Comparison of ENCODE assay signal across 1 cellular context in genomic region chr3:13451301-13451673, GRCh38.
TF ChIP-seq lines count a peak whose summit lies in the region.

No MANE protein-coding gene starts in this region.

TF ChIP-seq in K562, 482 proteins besides CTCF, POLR2A, EP300 and RAD21 (continued from another document and continues in another):
- TF ChIP-seq, protein P1, sequence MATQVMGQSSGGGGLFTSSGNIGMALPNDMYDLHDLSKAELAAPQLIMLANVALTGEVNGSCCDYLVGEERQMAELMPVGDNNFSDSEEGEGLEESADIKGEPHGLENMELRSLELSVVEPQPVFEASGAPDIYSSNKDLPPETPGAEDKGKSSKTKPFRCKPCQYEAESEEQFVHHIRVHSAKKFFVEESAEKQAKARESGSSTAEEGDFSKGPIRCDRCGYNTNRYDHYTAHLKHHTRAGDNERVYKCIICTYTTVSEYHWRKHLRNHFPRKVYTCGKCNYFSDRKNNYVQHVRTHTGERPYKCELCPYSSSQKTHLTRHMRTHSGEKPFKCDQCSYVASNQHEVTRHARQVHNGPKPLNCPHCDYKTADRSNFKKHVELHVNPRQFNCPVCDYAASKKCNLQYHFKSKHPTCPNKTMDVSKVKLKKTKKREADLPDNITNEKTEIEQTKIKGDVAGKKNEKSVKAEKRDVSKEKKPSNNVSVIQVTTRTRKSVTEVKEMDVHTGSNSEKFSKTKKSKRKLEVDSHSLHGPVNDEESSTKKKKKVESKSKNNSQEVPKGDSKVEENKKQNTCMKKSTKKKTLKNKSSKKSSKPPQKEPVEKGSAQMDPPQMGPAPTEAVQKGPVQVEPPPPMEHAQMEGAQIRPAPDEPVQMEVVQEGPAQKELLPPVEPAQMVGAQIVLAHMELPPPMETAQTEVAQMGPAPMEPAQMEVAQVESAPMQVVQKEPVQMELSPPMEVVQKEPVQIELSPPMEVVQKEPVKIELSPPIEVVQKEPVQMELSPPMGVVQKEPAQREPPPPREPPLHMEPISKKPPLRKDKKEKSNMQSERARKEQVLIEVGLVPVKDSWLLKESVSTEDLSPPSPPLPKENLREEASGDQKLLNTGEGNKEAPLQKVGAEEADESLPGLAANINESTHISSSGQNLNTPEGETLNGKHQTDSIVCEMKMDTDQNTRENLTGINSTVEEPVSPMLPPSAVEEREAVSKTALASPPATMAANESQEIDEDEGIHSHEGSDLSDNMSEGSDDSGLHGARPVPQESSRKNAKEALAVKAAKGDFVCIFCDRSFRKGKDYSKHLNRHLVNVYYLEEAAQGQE (CRISPR knock-in tag; IDR thresholded peaks at IDR 0.05; ENCODE audit: low read depth), result no peak
- TF ChIP-seq HDAC8 (tag; IDR thresholded peaks at IDR 0.05) (no peak), ESRRA (IDR thresholded peaks at IDR 0.05; ENCODE audit: borderline replicate concordance, low read depth) (peak; percentile 34; the same call in 1 of the 2 replicates), GTF2E2 (tag; IDR thresholded peaks at IDR 0.05) (no peak), POLR2G (IDR thresholded peaks at IDR 0.05; ENCODE audit: low read depth, low read length) (no peak), FOXP1 (CRISPR knock-in tag; IDR thresholded peaks at IDR 0.05) (no peak; the same call in 1 of the 2 replicates), ZNF143 (CRISPR knock-in tag; IDR thresholded peaks at IDR 0.05) (no peak), ZNF274 (IDR thresholded peaks at IDR 0.05; ENCODE audit: borderline replicate concordance, low read depth, low read length) (no peak), TFAM (CRISPR knock-in tag; conservative IDR thresholded peaks at IDR 0.05) (no peak), NONO (IDR thresholded peaks at IDR 0.05; ENCODE audit: low read depth in 2 of 2, low read length in 1 of 2) (no peak), SMARCB1 (IDR thresholded peaks at IDR 0.05; ENCODE audit: insufficient read length, low read depth) (no peak), ERF (CRISPR knock-in tag; IDR thresholded peaks at IDR 0.05) (0 out of 2 replicates have a peak, but pooled peaks have one; percentile 31), HNRNPUL1 (IDR thresholded peaks at IDR 0.05; ENCODE audit: low read length) (no peak), TCF7 (IDR thresholded peaks at IDR 0.05; ENCODE audit: borderline replicate concordance) (no peak), MTA3 (IDR thresholded peaks at IDR 0.05; ENCODE audit: borderline replicate concordance) (peak; percentile 21; the same call in 1 of the 2 replicates), USF2 (CRISPR knock-in tag; IDR thresholded peaks at IDR 0.05) (no peak), PHB2 (IDR thresholded peaks at IDR 0.05; ENCODE audit: low read depth) (peak; percentile 46; the same call in 1 of the 2 replicates), CREB1 (IDR thresholded peaks at IDR 0.05) (no peak), CREB1 (CRISPR knock-in tag; IDR thresholded peaks at IDR 0.05) (no peak)
- TF ChIP-seq, protein P2, sequence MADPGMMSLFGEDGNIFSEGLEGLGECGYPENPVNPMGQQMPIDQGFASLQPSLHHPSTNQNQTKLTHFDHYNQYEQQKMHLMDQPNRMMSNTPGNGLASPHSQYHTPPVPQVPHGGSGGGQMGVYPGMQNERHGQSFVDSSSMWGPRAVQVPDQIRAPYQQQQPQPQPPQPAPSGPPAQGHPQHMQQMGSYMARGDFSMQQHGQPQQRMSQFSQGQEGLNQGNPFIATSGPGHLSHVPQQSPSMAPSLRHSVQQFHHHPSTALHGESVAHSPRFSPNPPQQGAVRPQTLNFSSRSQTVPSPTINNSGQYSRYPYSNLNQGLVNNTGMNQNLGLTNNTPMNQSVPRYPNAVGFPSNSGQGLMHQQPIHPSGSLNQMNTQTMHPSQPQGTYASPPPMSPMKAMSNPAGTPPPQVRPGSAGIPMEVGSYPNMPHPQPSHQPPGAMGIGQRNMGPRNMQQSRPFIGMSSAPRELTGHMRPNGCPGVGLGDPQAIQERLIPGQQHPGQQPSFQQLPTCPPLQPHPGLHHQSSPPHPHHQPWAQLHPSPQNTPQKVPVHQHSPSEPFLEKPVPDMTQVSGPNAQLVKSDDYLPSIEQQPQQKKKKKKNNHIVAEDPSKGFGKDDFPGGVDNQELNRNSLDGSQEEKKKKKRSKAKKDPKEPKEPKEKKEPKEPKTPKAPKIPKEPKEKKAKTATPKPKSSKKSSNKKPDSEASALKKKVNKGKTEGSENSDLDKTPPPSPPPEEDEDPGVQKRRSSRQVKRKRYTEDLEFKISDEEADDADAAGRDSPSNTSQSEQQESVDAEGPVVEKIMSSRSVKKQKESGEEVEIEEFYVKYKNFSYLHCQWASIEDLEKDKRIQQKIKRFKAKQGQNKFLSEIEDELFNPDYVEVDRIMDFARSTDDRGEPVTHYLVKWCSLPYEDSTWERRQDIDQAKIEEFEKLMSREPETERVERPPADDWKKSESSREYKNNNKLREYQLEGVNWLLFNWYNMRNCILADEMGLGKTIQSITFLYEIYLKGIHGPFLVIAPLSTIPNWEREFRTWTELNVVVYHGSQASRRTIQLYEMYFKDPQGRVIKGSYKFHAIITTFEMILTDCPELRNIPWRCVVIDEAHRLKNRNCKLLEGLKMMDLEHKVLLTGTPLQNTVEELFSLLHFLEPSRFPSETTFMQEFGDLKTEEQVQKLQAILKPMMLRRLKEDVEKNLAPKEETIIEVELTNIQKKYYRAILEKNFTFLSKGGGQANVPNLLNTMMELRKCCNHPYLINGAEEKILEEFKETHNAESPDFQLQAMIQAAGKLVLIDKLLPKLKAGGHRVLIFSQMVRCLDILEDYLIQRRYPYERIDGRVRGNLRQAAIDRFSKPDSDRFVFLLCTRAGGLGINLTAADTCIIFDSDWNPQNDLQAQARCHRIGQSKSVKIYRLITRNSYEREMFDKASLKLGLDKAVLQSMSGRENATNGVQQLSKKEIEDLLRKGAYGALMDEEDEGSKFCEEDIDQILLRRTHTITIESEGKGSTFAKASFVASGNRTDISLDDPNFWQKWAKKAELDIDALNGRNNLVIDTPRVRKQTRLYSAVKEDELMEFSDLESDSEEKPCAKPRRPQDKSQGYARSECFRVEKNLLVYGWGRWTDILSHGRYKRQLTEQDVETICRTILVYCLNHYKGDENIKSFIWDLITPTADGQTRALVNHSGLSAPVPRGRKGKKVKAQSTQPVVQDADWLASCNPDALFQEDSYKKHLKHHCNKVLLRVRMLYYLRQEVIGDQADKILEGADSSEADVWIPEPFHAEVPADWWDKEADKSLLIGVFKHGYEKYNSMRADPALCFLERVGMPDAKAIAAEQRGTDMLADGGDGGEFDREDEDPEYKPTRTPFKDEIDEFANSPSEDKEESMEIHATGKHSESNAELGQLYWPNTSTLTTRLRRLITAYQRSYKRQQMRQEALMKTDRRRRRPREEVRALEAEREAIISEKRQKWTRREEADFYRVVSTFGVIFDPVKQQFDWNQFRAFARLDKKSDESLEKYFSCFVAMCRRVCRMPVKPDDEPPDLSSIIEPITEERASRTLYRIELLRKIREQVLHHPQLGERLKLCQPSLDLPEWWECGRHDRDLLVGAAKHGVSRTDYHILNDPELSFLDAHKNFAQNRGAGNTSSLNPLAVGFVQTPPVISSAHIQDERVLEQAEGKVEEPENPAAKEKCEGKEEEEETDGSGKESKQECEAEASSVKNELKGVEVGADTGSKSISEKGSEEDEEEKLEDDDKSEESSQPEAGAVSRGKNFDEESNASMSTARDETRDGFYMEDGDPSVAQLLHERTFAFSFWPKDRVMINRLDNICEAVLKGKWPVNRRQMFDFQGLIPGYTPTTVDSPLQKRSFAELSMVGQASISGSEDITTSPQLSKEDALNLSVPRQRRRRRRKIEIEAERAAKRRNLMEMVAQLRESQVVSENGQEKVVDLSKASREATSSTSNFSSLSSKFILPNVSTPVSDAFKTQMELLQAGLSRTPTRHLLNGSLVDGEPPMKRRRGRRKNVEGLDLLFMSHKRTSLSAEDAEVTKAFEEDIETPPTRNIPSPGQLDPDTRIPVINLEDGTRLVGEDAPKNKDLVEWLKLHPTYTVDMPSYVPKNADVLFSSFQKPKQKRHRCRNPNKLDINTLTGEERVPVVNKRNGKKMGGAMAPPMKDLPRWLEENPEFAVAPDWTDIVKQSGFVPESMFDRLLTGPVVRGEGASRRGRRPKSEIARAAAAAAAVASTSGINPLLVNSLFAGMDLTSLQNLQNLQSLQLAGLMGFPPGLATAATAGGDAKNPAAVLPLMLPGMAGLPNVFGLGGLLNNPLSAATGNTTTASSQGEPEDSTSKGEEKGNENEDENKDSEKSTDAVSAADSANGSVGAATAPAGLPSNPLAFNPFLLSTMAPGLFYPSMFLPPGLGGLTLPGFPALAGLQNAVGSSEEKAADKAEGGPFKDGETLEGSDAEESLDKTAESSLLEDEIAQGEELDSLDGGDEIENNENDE (IDR thresholded peaks at IDR 0.05; ENCODE audit: low read depth, low read length), result no peak
- TF ChIP-seq, protein P3, sequence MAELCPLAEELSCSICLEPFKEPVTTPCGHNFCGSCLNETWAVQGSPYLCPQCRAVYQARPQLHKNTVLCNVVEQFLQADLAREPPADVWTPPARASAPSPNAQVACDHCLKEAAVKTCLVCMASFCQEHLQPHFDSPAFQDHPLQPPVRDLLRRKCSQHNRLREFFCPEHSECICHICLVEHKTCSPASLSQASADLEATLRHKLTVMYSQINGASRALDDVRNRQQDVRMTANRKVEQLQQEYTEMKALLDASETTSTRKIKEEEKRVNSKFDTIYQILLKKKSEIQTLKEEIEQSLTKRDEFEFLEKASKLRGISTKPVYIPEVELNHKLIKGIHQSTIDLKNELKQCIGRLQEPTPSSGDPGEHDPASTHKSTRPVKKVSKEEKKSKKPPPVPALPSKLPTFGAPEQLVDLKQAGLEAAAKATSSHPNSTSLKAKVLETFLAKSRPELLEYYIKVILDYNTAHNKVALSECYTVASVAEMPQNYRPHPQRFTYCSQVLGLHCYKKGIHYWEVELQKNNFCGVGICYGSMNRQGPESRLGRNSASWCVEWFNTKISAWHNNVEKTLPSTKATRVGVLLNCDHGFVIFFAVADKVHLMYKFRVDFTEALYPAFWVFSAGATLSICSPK (IDR thresholded peaks at IDR 0.05; ENCODE audit: borderline replicate concordance), result no peak
- TF ChIP-seq, protein P4, sequence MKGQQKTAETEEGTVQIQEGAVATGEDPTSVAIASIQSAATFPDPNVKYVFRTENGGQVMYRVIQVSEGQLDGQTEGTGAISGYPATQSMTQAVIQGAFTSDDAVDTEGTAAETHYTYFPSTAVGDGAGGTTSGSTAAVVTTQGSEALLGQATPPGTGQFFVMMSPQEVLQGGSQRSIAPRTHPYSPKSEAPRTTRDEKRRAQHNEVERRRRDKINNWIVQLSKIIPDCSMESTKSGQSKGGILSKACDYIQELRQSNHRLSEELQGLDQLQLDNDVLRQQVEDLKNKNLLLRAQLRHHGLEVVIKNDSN (CRISPR knock-in tag; IDR thresholded peaks at IDR 0.05), result no peak; the same call in 1 of the 2 replicates
- TF ChIP-seq, protein P5, sequence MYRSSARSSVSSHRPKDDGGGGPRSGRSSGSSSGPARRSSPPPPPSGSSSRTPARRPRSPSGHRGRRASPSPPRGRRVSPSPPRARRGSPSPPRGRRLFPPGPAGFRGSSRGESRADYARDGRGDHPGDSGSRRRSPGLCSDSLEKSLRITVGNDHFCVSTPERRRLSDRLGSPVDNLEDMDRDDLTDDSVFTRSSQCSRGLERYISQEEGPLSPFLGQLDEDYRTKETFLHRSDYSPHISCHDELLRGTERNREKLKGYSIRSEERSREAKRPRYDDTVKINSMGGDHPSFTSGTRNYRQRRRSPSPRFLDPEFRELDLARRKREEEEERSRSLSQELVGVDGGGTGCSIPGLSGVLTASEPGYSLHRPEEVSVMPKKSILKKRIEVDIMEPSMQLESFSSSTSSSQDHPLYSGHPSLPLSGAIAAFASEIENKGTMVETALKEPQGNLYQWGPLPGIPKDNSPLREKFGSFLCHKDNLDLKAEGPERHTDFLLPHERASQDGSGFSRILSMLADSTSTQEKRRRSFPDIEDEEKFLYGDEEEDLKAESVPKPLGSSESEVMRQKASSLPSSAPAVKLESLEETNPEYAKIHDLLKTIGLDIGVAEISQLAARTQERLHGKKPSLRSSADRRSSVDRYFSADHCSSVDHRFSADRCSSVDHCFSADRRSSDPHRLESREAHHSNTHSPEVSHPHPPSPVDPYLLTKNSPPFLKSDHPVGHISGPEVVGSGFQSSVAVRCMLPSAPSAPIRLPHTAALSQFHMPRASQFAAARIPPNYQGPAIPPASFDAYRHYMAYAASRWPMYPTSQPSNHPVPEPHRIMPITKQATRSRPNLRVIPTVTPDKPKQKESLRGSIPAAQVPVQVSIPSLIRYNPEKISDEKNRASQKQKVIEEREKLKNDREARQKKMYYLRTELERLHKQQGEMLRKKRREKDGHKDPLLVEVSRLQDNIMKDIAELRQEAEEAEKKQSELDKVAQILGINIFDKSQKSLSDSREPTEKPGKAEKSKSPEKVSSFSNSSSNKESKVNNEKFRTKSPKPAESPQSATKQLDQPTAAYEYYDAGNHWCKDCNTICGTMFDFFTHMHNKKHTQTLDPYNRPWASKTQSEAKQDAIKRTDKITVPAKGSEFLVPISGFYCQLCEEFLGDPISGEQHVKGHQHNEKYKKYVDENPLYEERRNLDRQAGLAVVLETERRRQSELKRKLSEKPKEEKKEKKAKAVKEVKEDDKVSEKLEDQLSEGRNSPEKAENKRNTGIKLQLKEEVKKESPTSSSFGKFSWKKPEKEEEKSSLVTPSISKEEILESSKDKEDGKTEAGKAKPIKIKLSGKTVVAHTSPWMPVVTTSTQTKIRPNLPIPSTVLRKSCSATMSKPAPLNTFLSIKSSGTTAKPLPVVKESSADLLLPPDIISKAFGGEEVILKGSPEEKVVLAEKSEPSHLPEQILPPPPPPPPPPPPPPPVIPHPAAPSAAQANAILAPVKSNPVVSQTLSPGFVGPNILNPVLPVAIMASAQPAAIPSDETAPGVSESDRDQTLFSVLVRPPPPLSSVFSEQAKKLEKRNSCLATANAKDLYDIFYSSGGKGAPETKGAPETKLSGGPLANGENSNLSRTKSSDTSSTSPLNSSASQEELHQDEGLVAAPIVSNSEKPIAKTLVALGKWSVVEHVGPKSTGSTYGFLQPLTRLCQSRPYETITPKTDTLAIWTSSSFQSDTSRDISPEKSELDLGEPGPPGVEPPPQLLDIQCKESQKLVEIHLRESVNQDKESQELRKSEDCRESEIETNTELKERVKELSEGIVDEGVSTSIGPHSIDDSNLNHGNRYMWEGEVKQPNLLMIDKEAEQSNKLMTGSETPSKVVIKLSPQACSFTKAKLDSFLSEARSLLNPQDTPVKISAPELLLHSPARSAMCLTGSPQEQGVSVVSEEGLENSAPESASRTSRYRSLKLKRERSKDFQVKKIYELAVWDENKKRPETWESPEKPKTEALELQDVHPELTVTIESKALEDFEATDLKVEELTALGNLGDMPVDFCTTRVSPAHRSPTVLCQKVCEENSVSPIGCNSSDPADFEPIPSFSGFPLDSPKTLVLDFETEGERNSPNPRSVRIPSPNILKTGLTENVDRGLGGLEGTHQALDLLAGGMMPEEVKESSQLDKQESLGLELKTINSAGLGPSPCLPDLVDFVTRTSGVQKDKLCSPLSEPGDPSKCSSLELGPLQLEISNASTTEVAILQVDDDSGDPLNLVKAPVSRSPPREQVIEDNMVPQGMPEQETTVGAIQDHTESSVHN (IDR thresholded peaks at IDR 0.05; ENCODE audit: borderline replicate concordance in 1 of 2, low read depth in 1 of 2), result no peak
- TF ChIP-seq, protein P6, sequence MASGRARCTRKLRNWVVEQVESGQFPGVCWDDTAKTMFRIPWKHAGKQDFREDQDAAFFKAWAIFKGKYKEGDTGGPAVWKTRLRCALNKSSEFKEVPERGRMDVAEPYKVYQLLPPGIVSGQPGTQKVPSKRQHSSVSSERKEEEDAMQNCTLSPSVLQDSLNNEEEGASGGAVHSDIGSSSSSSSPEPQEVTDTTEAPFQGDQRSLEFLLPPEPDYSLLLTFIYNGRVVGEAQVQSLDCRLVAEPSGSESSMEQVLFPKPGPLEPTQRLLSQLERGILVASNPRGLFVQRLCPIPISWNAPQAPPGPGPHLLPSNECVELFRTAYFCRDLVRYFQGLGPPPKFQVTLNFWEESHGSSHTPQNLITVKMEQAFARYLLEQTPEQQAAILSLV (tag; IDR thresholded peaks at IDR 0.05), result peak; percentile 51; the same call in 1 of the 2 replicates
